Comparison of ENCODE assay signal across 17 cellular contexts in the genomic region with DNA sequence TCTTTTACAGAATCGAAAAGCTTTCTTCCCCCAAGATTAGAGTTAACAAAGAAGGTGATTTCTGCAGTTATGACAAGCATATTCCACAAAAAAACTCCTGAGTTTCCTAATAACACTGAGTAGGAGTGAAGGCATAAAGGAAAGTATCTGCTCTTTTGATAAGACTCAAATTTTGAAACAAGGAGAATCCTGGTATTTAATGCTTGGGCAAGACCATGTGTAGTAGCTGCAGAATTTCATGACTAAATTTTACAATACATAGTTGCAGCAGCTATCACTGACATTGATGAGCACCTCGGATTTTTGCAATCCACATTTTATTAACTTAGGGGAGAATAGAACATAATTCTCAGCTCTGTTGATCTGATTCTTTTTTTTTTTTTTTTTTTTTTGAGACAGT.
A peak's percentile ranks its signal among the peaks of the same experiment; 100 is the strongest.
DNase-seq lines count a peak whose midpoint lies in the region; FAIRE-seq and TF ChIP-seq lines count a peak whose summit lies in the region.
"Had no signal": no experiment of that assay in that cellular context is flagged by ENCODE, and none has a peak within 500 bp of the region (broad histone marks: within the 10 kb centered on the region; RNA-seq: fewer than 3 reads in every experiment).

No MANE protein-coding gene starts in this region.

- no peaks in the 10 kb centered on the region for H3K27me3 ChIP-seq in fibroblast of lung (ENCODE audit: control insufficient read depth, insufficient read depth, low read length)

- H3K4me3 ChIP-seq in AG09309 (ENCODE audit: control insufficient read depth, low read depth, low read length) (no peak overlapping the region), fibroblast of lung (replicated peaks in 1 of 4; ENCODE audit: control extremely low read depth in 1 of 4, insufficient read depth in 1 of 4, low read depth in 3 of 4, low read length in 4 of 4) (no peak overlapping the region)
- H3K4me3 ChIP-seq: GM12878 had no signal

- no peak overlapping the region for H3K4me3 Mint-ChIP-seq in osteocyte (ENCODE audit: unreplicated experiment)
- H3K4me3 Mint-ChIP-seq: CD4-positive, alpha-beta T cell had no signal

- CTCF ChIA-PET in HEK293T (lab: Yijun Ruan, JAX) = interaction anchor here (0.8 kb wide), 1 partner anchor 11 kb away, joined by 4 read pairs; no protein-coding TSS in a partner anchor

- TF ChIP-seq CTCF in AG09309 (IDR thresholded peaks at IDR 0.05; ENCODE audit: control insufficient read depth, insufficient read depth, low read depth, low read length, missing control alignments) (no peak), fibroblast of lung (conservative IDR thresholded peaks at IDR 0.05 in 1 of 2, IDR thresholded peaks at IDR 0.05 in 1 of 2; ENCODE audit: low read depth in 1 of 2, low read length in 2 of 2) (no peak), osteocyte (IDR thresholded peaks at IDR 0.05) (no peak)

- H2AFZ ChIP-seq in fibroblast of lung (ENCODE audit: low read length) = no peak overlapping the region

- H3K4me1 Mint-ChIP-seq in osteocyte (ENCODE audit: unreplicated experiment) = peaks cover 39% of the 10 kb centered on the region

- peaks cover 5% of the 10 kb centered on the region for H3K4me1 ChIP-seq in fibroblast of lung (ENCODE audit: control insufficient read depth, extremely low read depth, insufficient read depth, low read length)

- H3K36me3 Mint-ChIP-seq in osteocyte (ENCODE audit: unreplicated experiment) = no peaks in the 10 kb centered on the region

- no peaks in the 10 kb centered on the region for H3K9me3 ChIP-seq in fibroblast of lung (ENCODE audit: control insufficient read depth, insufficient read depth, low read depth, low read length)

- no peak overlapping the region for H3K9ac ChIP-seq in fibroblast of lung (ENCODE audit: insufficient read depth, low read length)

- no peaks in the 10 kb centered on the region for H3K79me2 ChIP-seq in fibroblast of lung (ENCODE audit: control insufficient read depth, insufficient read depth, low read length)

- no peaks in the 10 kb centered on the region for H4K20me1 ChIP-seq in fibroblast of lung (ENCODE audit: control insufficient read depth, extremely low read depth, insufficient read depth, low read length)

- no peak for FAIRE-seq in urothelium cell line (lab: Jason Lieb, UNC)
- FAIRE-seq: A204.1, GM12878, GM18507 had no signal

- H3K27me3 Mint-ChIP-seq in osteocyte (ENCODE audit: unreplicated experiment) = no peaks in the 10 kb centered on the region
- H3K27me3 Mint-ChIP-seq: CD4-positive, alpha-beta T cell had no signal

- H3K4me2 ChIP-seq in fibroblast of lung (ENCODE audit: extremely low read depth, insufficient read depth, low read length) = no peak overlapping the region

- POLR2A ChIA-PET in HEK293T (lab: Yijun Ruan, JAX) = no interaction called here

- no peaks in the 10 kb centered on the region for H3K36me3 ChIP-seq in fibroblast of lung (ENCODE audit: control insufficient read depth, insufficient read depth, low read length)

- peak overlapping the region; percentile 29 for H3K27ac ChIP-seq in fibroblast of lung (ENCODE audit: insufficient read depth, low read length)

- no peaks in the 10 kb centered on the region for H3K9me3 Mint-ChIP-seq in osteocyte (ENCODE audit: unreplicated experiment)
- H3K9me3 Mint-ChIP-seq: CD4-positive, alpha-beta T cell had no signal

- DNase-seq in AG09309 (ENCODE audit: low read depth) (peak; percentile 33), HS-5 (ENCODE audit: low read depth) (peak; percentile 31), fibroblast of lung (ENCODE audit: low read depth in 2 of 2) (no peak), osteocyte (ENCODE audit: extremely low spot score, unreplicated experiment) (no peak), LoVo (ENCODE audit: low spot score) (no peak), urothelium cell line (ENCODE audit: low spot score) (no peak), HEK293T (ENCODE audit: extremely low spot score) (no peak), iPS-NIHi11 (ENCODE audit: low spot score) (no peak)
- DNase-seq: Calu3; CD4-positive, alpha-beta T cell; KBM-7; NCI-H1092; NCI-H1694 treated with DMSO at 0.1 percent for 48 hours; NCI-H446 had no signal

- H3K27ac Mint-ChIP-seq in osteocyte (ENCODE audit: unreplicated experiment) = peak overlapping the region; percentile 81
- H3K27ac Mint-ChIP-seq: CD4-positive, alpha-beta T cell had no signal

TF ChIP-seq in HEK293T, 16 proteins besides CTCF, POLR2A, EP300 and RAD21:
- TF ChIP-seq NFRKB (IDR thresholded peaks at IDR 0.05) (no peak), CTBP1 (IDR thresholded peaks at IDR 0.05; ENCODE audit: borderline replicate concordance) (no peak), LEF1 (IDR thresholded peaks at IDR 0.05; ENCODE audit: borderline replicate concordance) (no peak), PKNOX1 (IDR thresholded peaks at IDR 0.05) (no peak), ELF4 (IDR thresholded peaks at IDR 0.05) (no peak), BHLHE40 (IDR thresholded peaks at IDR 0.05; ENCODE audit: borderline replicate concordance) (no peak), ZNF384 (IDR thresholded peaks at IDR 0.05) (no peak), FOXA1 (IDR thresholded peaks at IDR 0.05) (no peak), TARDBP (IDR thresholded peaks at IDR 0.05) (no peak), FOXK2 (IDR thresholded peaks at IDR 0.05) (no peak), SP1 (IDR thresholded peaks at IDR 0.05) (no peak), ARNT (IDR thresholded peaks at IDR 0.05) (no peak), SUZ12 (IDR thresholded peaks at IDR 0.05) (no peak)
TF ChIP-seq in HEK293T: peak in this region for 0.

Comparison
In these comparisons a context has a peak if more than half of its experiments do, and no peak if none do; other contexts are left out.
1. DNase-seq: peak in AG09309 (single experiment) and HS-5 (single experiment); none in fibroblast of lung (0 of 2), osteocyte (single experiment), LoVo (single experiment), urothelium cell line (single experiment), HEK293T (single experiment) and iPS-NIHi11 (single experiment).